ENCODE assay signal across 8 cellular contexts in the genomic region with DNA sequence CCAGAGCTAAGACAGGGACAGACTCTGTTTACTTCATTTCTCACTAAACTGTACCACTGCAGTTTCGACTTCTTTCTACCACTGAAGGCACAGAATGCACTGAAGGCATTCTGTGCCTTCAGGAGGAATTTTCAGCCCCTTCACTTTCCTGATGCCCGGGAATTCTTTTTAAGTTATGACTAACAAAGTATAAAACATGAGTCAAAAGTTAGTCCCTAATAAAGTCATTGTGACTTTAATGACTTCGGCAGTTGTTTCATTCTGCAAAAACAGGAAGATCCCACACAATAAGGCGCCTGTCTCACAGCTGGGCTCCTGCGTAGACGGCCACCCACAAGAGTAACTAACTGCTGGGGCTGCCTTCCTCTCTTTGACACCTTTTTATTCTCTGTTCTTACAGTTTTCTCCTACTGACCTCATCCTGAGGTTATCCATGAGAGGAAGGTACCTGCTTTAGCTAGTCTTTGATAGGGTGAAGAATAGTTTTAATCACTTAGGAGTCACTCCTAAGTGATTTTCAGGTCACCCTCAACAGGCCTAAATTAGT.
A peak's percentile ranks its signal among the peaks of the same experiment; 100 is the strongest.
DNase-seq lines count a peak whose midpoint lies in the region; ATAC-seq, FAIRE-seq and TF ChIP-seq lines count a peak whose summit lies in the region.

No MANE protein-coding gene starts in this region.

- POLR2A ChIA-PET in OCI-LY7 (lab: Charles Lee), result interaction anchor here (0.6 to 4.3 kb wide), 16 partner anchors 8 to 102 kb away, joined by 3 to 21 read pairs (median 4); no protein-coding TSS in a partner anchor

- dilution Hi-C loops in mammary epithelial cell (cut with HindIII; ENCODE audit: low sequenced_read_pairs), result no loop called here

- BruUV-seq in OCI-LY7 (replicated peaks; lab: Mats Ljungman, UMichigan) (no TSS peak), mammary epithelial cell (replicated peaks; lab: Mats Ljungman, UMichigan) (no TSS peak)

- H4K20me1 ChIP-seq in OCI-LY7 (ENCODE audit: insufficient read depth, low read length) (no peaks in the 10 kb centered on the region), mammary epithelial cell (ENCODE audit: insufficient read depth, low read length) (no peaks in the 10 kb centered on the region)

- peak overlapping the region; percentile 62; the same call in 1 of the 2 replicates for H2AFZ ChIP-seq in OCI-LY7 (ENCODE audit: low read length)
- no peak overlapping the region for H2AFZ ChIP-seq in mammary epithelial cell (ENCODE audit: low read depth, low read length)

- CTCF ChIA-PET in OCI-LY7 (lab: Charles Lee; ENCODE audit: unreplicated experiment) (interaction anchor here (1.4 kb wide), 1 partner anchor 95 kb away, joined by 3 read pairs; no protein-coding TSS in a partner anchor), mammary epithelial cell (lab: Charles Lee; ENCODE audit: low non-redundant PET) (interaction anchor here (0.6 kb wide), 1 partner anchor 154 kb away, joined by 3 read pairs; no protein-coding TSS in a partner anchor)

- H3K36me3 ChIP-seq in OCI-LY7 (ENCODE audit: insufficient read depth, low read length), result no peaks in the 10 kb centered on the region; the same call in 1 of the 2 replicates
- H3K36me3 ChIP-seq in mammary epithelial cell (ENCODE audit: insufficient read depth, low read length), result no peaks in the 10 kb centered on the region
- H3K36me3 ChIP-seq in kidney (ENCODE audit: control insufficient read depth in 1 of 2, insufficient read depth in 2 of 2, low read length in 2 of 2), result no peaks in the 10 kb centered on the region

- 23% methylated on average over 6 of the region's 6 CpGs for WGBS in mammary epithelial cell (ENCODE audit: low coverage, missing lambda C conversion rate)

- no peak for FAIRE-seq in kidney (lab: Jason Lieb, UNC)

- peaks cover 6% of the 10 kb centered on the region for H3K27me3 ChIP-seq in mammary epithelial cell (ENCODE audit: insufficient read depth, low read length)

- intact Hi-C loops in OCI-LY7 (cut with micrococcal nuclease; ENCODE audit: unreplicated experiment), result no loop called here
- intact Hi-C loops in mammary epithelial cell (cut with micrococcal nuclease), result no loop called here
- intact Hi-C loops in kidney (cut with DNase I), result no loop called here

- H3K9me2 ChIP-seq in OCI-LY7 (ENCODE audit: insufficient read depth, low read length), result no peaks in the 10 kb centered on the region

- H3K79me2 ChIP-seq in OCI-LY7 (ENCODE audit: insufficient read depth, low read depth, low read length), result peaks cover 56% of the 10 kb centered on the region; the same call in 1 of the 2 replicates
- no peaks in the 10 kb centered on the region for H3K79me2 ChIP-seq in mammary epithelial cell (ENCODE audit: insufficient read depth, low read length)

- H3K9ac ChIP-seq in mammary epithelial cell (ENCODE audit: insufficient read depth, low read length) (no peak overlapping the region), kidney (ENCODE audit: low read length in 2 of 2) (no peak overlapping the region)

- DNase-seq in OCI-LY7 (ENCODE audit: low spot score) (peak; percentile 70), mammary epithelial cell (peak; percentile 54), myocyte (ENCODE audit: low read depth) (peak; percentile 35), kidney (no peak), glomerular visceral epithelial cell (ENCODE audit: extremely low spot score) (no peak), NCI-H524 treated with DMSO at 0.1 percent for 48 hours (lab: John Stamatoyannopoulos, UW) (no peak)

- TF ChIP-seq CTCF in OCI-LY7 (conservative IDR thresholded peaks at IDR 0.05; ENCODE audit: low read length) (no peak), mammary epithelial cell (conservative IDR thresholded peaks at IDR 0.05 in 1 of 2, IDR thresholded peaks at IDR 0.05 in 1 of 2; ENCODE audit: extremely low read depth in 1 of 2, insufficient read depth in 1 of 2, low read depth in 1 of 2, low read length in 2 of 2) (no peak), kidney (IDR thresholded peaks at IDR 0.05; ENCODE audit: borderline replicate concordance, extremely low read depth, insufficient read depth) (no peak)

- ATAC-seq in GM18870 (IDR thresholded peaks at IDR 0.05; ENCODE audit: unreplicated experiment) (peak; percentile 48), HG02852 (IDR thresholded peaks at IDR 0.05; ENCODE audit: unreplicated experiment) (peak; percentile 66)

- H3K4me2 ChIP-seq in OCI-LY7 (ENCODE audit: low read length), result peak overlapping the region; percentile 66
- no peak overlapping the region for H3K4me2 ChIP-seq in mammary epithelial cell (ENCODE audit: insufficient read depth, low read depth, low read length)

- H3K4me3 ChIP-seq in OCI-LY7 (ENCODE audit: low read depth, low read length, poor library complexity, severe bottlenecking) (peak overlapping the region; percentile 47), mammary epithelial cell (replicated peaks in 1 of 3; ENCODE audit: insufficient read depth in 1 of 3, low read depth in 2 of 3, low read length in 3 of 3) (no peak overlapping the region), kidney (ENCODE audit: low read length in 2 of 2) (no peak overlapping the region)

- in situ Hi-C loops in mammary epithelial cell (cut with MboI; ENCODE audit: low sequenced_read_pairs in 2 of 2), result no loop called here

- H3K4me1 ChIP-seq in OCI-LY7 (ENCODE audit: insufficient read depth, low read length, poor library complexity, severe bottlenecking) (peaks cover 59% of the 10 kb centered on the region), mammary epithelial cell (ENCODE audit: insufficient read depth, low read length) (no peaks in the 10 kb centered on the region), kidney (ENCODE audit: control insufficient read depth in 1 of 2, insufficient read depth in 1 of 2, low read depth in 1 of 2, low read length in 2 of 2) (peaks cover 2 to 6% of the 10 kb centered on the region in 2 donors)

- H3K9me3 ChIP-seq in OCI-LY7 (ENCODE audit: low read length) (peaks cover 3% of the 10 kb centered on the region; the same call in 1 of the 2 replicates), mammary epithelial cell (replicated peaks; ENCODE audit: insufficient read depth, low read length) (no peaks in the 10 kb centered on the region), kidney (ENCODE audit: control insufficient read depth in 1 of 2, low read length in 2 of 2) (no peaks in the 10 kb centered on the region)

- H3K27ac ChIP-seq in OCI-LY7 (ENCODE audit: low read depth, low read length, poor library complexity, severe bottlenecking), result peak overlapping the region; percentile 54
- H3K27ac ChIP-seq in mammary epithelial cell (ENCODE audit: insufficient read depth, low read depth, low read length), result no peak overlapping the region
- H3K27ac ChIP-seq in kidney (ENCODE audit: low read depth in 2 of 2, low read length in 2 of 2), result peak overlapping the region in 1 of 2 donors; percentile 35

Comparison
In these comparisons a context has a peak if more than half of its experiments do, and no peak if none do; other contexts are left out.
1. DNase-seq: peak in OCI-LY7 (single experiment), mammary epithelial cell (single experiment) and myocyte (single experiment); none in kidney (single experiment), glomerular visceral epithelial cell (single experiment) and NCI-H524 treated with DMSO at 0.1 percent for 48 hours (single experiment).